Comparison of ENCODE assay signal across 1 cellular context in genomic region chr7:66055321-66055956, GRCh38.
TF ChIP-seq lines count a peak whose summit lies in the region.

No MANE protein-coding gene starts in this region.

TF ChIP-seq in SK-N-SH, 30 proteins besides CTCF, POLR2A, EP300 and RAD21 (continued from another document):
- TF ChIP-seq POLR2AphosphoS5 (IDR thresholded peaks at IDR 0.05; ENCODE audit: low read depth, low read length): no peak
